Comparison of ENCODE assay signal across 8 cellular contexts in the genomic region with DNA sequence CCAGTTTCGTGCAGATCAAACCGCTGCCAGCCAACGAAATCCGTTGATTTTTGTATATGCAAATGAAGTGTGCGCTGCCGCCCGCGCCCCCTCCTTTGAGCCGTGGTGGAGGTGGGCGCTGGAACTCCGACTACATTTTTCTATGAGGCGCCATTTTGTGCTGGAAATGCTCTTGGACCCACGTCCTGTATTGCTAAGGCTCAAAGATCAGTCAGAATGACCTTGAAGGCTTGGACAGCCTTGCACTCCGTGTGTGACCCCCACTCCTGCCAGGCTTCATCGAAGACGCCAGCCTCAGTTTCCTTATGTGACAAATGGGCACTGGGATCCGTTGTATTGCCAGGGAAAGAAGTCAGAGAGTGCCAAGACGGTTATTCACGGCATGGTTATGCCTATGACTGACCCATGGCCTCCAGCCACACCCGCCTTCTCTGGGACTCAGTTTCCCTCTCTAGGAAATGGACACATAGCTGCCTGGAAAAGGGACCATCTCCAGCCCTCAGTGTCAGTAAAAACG. TPM values are rescaled to one million over a fixed set of nuclear protein-coding genes. Genes with fewer than 3 reads are reported as not detected.
DNase-seq lines count a peak whose midpoint lies in the region; ATAC-seq and TF ChIP-seq lines count a peak whose summit lies in the region.

No MANE protein-coding gene starts in this region.

- H3K9me3 ChIP-seq in BE2C (no peaks in the 10 kb centered on the region), KOPT-K1 (ENCODE audit: insufficient read depth, low read length, poor library complexity, severe bottlenecking) (no peaks in the 10 kb centered on the region)
- peaks cover 0 to 9% (median 0%) of the 10 kb centered on the region in 3 experiments for H3K9me3 ChIP-seq in naive thymus-derived CD4-positive, alpha-beta T cell (ENCODE audit: control insufficient read depth in 2 of 3, low read length in 3 of 3)

- H3K36me3 Mint-ChIP-seq in central memory CD8-positive, alpha-beta T cell (ENCODE audit: insufficient read depth) = peaks cover 30% of the 10 kb centered on the region
- peaks cover 0 to 41% (median 8%) of the 10 kb centered on the region in 5 donors for H3K36me3 Mint-ChIP-seq in naive thymus-derived CD4-positive, alpha-beta T cell

- DNase-seq in BE2C (no peak), OCI-M2 (lab: John Stamatoyannopoulos, UW; ENCODE audit: unreplicated experiment) (no peak)
- no peak for DNase-seq in central memory CD8-positive, alpha-beta T cell (ENCODE audit: low spot score in 2 of 2)
- DNase-seq in naive thymus-derived CD4-positive, alpha-beta T cell = no peak

- H3K27ac Mint-ChIP-seq in central memory CD8-positive, alpha-beta T cell (ENCODE audit: low read depth) = peak overlapping the region; percentile 96
- peak overlapping the region; percentile 93 to 100 (median 99) for H3K27ac Mint-ChIP-seq in naive thymus-derived CD4-positive, alpha-beta T cell

- H3K27ac ChIP-seq in KOPT-K1 (ENCODE audit: low read depth, low read length, poor library complexity, severe bottlenecking) = peak overlapping the region; percentile 95
- peak overlapping the region; percentile 96 for H3K27ac ChIP-seq in naive thymus-derived CD4-positive, alpha-beta T cell (ENCODE audit: low read depth, low read length)

- intact Hi-C loops in naive thymus-derived CD4-positive, alpha-beta T cell (cut with micrococcal nuclease) = loop anchor here (1.0 to 5.0 kb wide), 17 partner anchors 23 to 732 kb away; a partner anchor contains a TSS

- no peaks in the 10 kb centered on the region for H3K9me3 Mint-ChIP-seq in central memory CD8-positive, alpha-beta T cell
- peaks cover 0 to 14% (median 4%) of the 10 kb centered on the region in 11 donors for H3K9me3 Mint-ChIP-seq in naive thymus-derived CD4-positive, alpha-beta T cell

- peak overlapping the region; percentile 82 for H3K4me3 Mint-ChIP-seq in central memory CD8-positive, alpha-beta T cell
- peak overlapping the region; percentile 86 to 97 (median 92) for H3K4me3 Mint-ChIP-seq in naive thymus-derived CD4-positive, alpha-beta T cell

- peak overlapping the region; percentile 27 for H3K4me3 ChIP-seq in BE2C (ENCODE audit: low read depth, low read length)
- peak overlapping the region; percentile 89 for H3K4me3 ChIP-seq in naive thymus-derived CD4-positive, alpha-beta T cell (ENCODE audit: low read length)

- H3K4me1 Mint-ChIP-seq in central memory CD8-positive, alpha-beta T cell = peaks cover 26% of the 10 kb centered on the region
- peaks cover 21 to 36% (median 26%) of the 10 kb centered on the region in 7 donors for H3K4me1 Mint-ChIP-seq in naive thymus-derived CD4-positive, alpha-beta T cell

- no peak for ATAC-seq in central memory CD8-positive, alpha-beta T cell (replicated peaks; ENCODE audit: extremely low read depth, poor library complexity, severe bottlenecking)
- ATAC-seq in naive thymus-derived CD4-positive, alpha-beta T cell = no peak
- ATAC-seq in HG02610 (IDR thresholded peaks at IDR 0.05; ENCODE audit: unreplicated experiment) = no peak
- no peak for ATAC-seq in HG03196 (IDR thresholded peaks at IDR 0.05; ENCODE audit: unreplicated experiment)
- no peak for ATAC-seq in HG03342 (IDR thresholded peaks at IDR 0.05; ENCODE audit: unreplicated experiment)

- no peaks in the 10 kb centered on the region; the same call in 1 of the 2 replicates for H3K4me1 ChIP-seq in BE2C
- H3K4me1 ChIP-seq in naive thymus-derived CD4-positive, alpha-beta T cell (ENCODE audit: control insufficient read depth in 2 of 2, insufficient read depth in 2 of 2, low read length in 2 of 2) = peaks cover 17 to 24% of the 10 kb centered on the region in 2 donors

- POLR2A ChIA-PET in naive thymus-derived CD4-positive, alpha-beta T cell (lab: Charles Lee) = interaction anchor here (0.6 to 5.3 kb wide), 21 partner anchors 11 to 1293 kb away, joined by 3 to 82 read pairs (median 7); a partner anchor contains a TSS

- H3K27me3 ChIP-seq in BE2C = no peaks in the 10 kb centered on the region
- H3K27me3 ChIP-seq in naive thymus-derived CD4-positive, alpha-beta T cell (ENCODE audit: control insufficient read depth in 2 of 2, insufficient read depth in 2 of 2, low read length in 2 of 2) = no peaks in the 10 kb centered on the region

- CTCF ChIA-PET in naive thymus-derived CD4-positive, alpha-beta T cell (lab: Charles Lee) = interaction anchor here (0.5 to 1.0 kb wide), 2 partner anchors 268 to 1436 kb away, joined by 3 read pairs; no protein-coding TSS in a partner anchor

- TF ChIP-seq CTCF in BE2C (IDR thresholded peaks at IDR 0.05; ENCODE audit: low read depth, low read length) = no peak

- H3K27me3 Mint-ChIP-seq in central memory CD8-positive, alpha-beta T cell = no peaks in the 10 kb centered on the region
- peaks cover 0 to 12% (median 0%) of the 10 kb centered on the region in 5 donors for H3K27me3 Mint-ChIP-seq in naive thymus-derived CD4-positive, alpha-beta T cell

- H3K36me3 ChIP-seq in BE2C = peaks cover 32% of the 10 kb centered on the region
- peaks cover 34% of the 10 kb centered on the region for H3K36me3 ChIP-seq in KOPT-K1 (ENCODE audit: insufficient read depth, low read length)
- peaks cover 0 to 20% (median 0%) of the 10 kb centered on the region in 3 experiments for H3K36me3 ChIP-seq in naive thymus-derived CD4-positive, alpha-beta T cell (ENCODE audit: control insufficient read depth in 2 of 3, insufficient read depth in 3 of 3, low read length in 3 of 3)

RNA-seq across cellular contexts. Expression of a gene that starts 0.8 kb away (rescaled TPM):
- polyA plus RNA-seq in BE2C (2012; ENCODE audit: insufficient read depth, insufficient read length, low read depth) = 523 TPM
- 100 to 1,000 TPM in 1 of 5 experiments, 10 to 100 TPM in 4; 15.3 to 141 (median 44.1) TPM for total RNA-seq in naive thymus-derived CD4-positive, alpha-beta T cell
- 10 to 100 TPM; 15.8 to 20.4 TPM for polyA plus RNA-seq in naive thymus-derived CD4-positive, alpha-beta T cell

RNA-seq across cellular contexts. Expression of a gene that starts 22.6 kb away (rescaled TPM):
- polyA plus RNA-seq in BE2C (2012; ENCODE audit: insufficient read depth, insufficient read length, low read depth) = 1,259 TPM
- total RNA-seq in naive thymus-derived CD4-positive, alpha-beta T cell = 1,000 to 10,000 TPM; 2,549 to 3,799 (median 3,242) TPM
- 1,000 to 10,000 TPM in 1 of 2 donors, 100 to 1,000 TPM in 1; 740 to 1,050 TPM for polyA plus RNA-seq in naive thymus-derived CD4-positive, alpha-beta T cell

RNA-seq across cellular contexts. Expression of a gene that starts 24.3 kb away (rescaled TPM):
- polyA plus RNA-seq in BE2C (2012; ENCODE audit: insufficient read depth, insufficient read length, low read depth) = 4.6 TPM
- 10 to 100 TPM in 3 of 5 experiments, 1 to 10 TPM in 2; 9.3 to 15.7 (median 13.6) TPM for total RNA-seq in naive thymus-derived CD4-positive, alpha-beta T cell
- polyA plus RNA-seq in naive thymus-derived CD4-positive, alpha-beta T cell = under 1 TPM; 0.33 to 0.71 TPM

RNA-seq across cellular contexts. Expression of a gene that starts 31.8 kb away (rescaled TPM):
- polyA plus RNA-seq in BE2C (2012; ENCODE audit: insufficient read depth, insufficient read length, low read depth) = not detected
- total RNA-seq in naive thymus-derived CD4-positive, alpha-beta T cell = not detected
- polyA plus RNA-seq in naive thymus-derived CD4-positive, alpha-beta T cell = not detected

RNA-seq across cellular contexts. Expression of a gene that starts 34.7 kb away (rescaled TPM):
- polyA plus RNA-seq in BE2C (2012; ENCODE audit: insufficient read depth, insufficient read length, low read depth) = 0.12 TPM
- total RNA-seq in naive thymus-derived CD4-positive, alpha-beta T cell = not detected
- polyA plus RNA-seq in naive thymus-derived CD4-positive, alpha-beta T cell = not detected
